In genomic region chr20:13121840-13122515, GRCh38 we compare ENCODE assay signal across 16 cellular contexts.
DNase-seq lines count a peak whose midpoint lies in the region; ATAC-seq and TF ChIP-seq lines count a peak whose summit lies in the region.
"Had no signal": no experiment of that assay in that cellular context is flagged by ENCODE, and none has a peak within 500 bp of the region (broad histone marks: within the 10 kb centered on the region; RNA-seq: fewer than 3 reads in every experiment).

No MANE protein-coding gene starts in this region.

- no peak overlapping the region for H3K27ac ChIP-seq in CD4-positive, alpha-beta T cell (ENCODE audit: low read depth, low read length)
- H3K27ac ChIP-seq: brain microvascular endothelial cell had no signal

- no peak overlapping the region for H3K27ac Mint-ChIP-seq in CD4-positive, alpha-beta T cell
- H3K27ac Mint-ChIP-seq in natural killer cell, result no peak overlapping the region
- H3K27ac Mint-ChIP-seq: activated CD4-positive, alpha-beta memory T cell treated with anti-CD3 and anti-CD28 coated beads, Interleukin-2, amount 10 ng/mL, durations not matched to agents 7 days and 5 days; IgD-negative memory B cell had no signal

- ATAC-seq in GM18499 (IDR thresholded peaks at IDR 0.05; ENCODE audit: insufficient read depth, unreplicated experiment), result peak; percentile 66
- peak; percentile 59 for ATAC-seq in GM19467 (IDR thresholded peaks at IDR 0.05; ENCODE audit: unreplicated experiment)
- ATAC-seq in HG02884 (IDR thresholded peaks at IDR 0.05; ENCODE audit: unreplicated experiment), result peak; percentile 89
- ATAC-seq in HG03520 (IDR thresholded peaks at IDR 0.05; ENCODE audit: unreplicated experiment), result peak; percentile 73
- ATAC-seq in CD4-positive, alpha-beta T cell (ENCODE audit: poor library complexity), result no peak
- ATAC-seq in natural killer cell, result no peak

- no peaks in the 10 kb centered on the region for H3K36me3 Mint-ChIP-seq in CD4-positive, alpha-beta T cell (ENCODE audit: low read depth)
- H3K36me3 Mint-ChIP-seq in natural killer cell, result no peaks in the 10 kb centered on the region
- H3K36me3 Mint-ChIP-seq: IgD-negative memory B cell had no signal

- no peaks in the 10 kb centered on the region for H3K27me3 Mint-ChIP-seq in CD4-positive, alpha-beta T cell
- no peaks in the 10 kb centered on the region for H3K27me3 Mint-ChIP-seq in natural killer cell (ENCODE audit: low read depth in 2 of 2)

- H3K9me3 ChIP-seq in CD4-positive, alpha-beta T cell (ENCODE audit: control insufficient read depth, low read length), result no peaks in the 10 kb centered on the region

- H3K27me3 ChIP-seq in CD4-positive, alpha-beta T cell (ENCODE audit: control insufficient read depth, insufficient read depth, low read length), result no peaks in the 10 kb centered on the region
- H3K27me3 ChIP-seq: brain microvascular endothelial cell had no signal

- H3K9me3 Mint-ChIP-seq in CD4-positive, alpha-beta T cell, result no peaks in the 10 kb centered on the region
- H3K9me3 Mint-ChIP-seq in natural killer cell, result no peaks in the 10 kb centered on the region
- H3K9me3 Mint-ChIP-seq: activated CD4-positive, alpha-beta memory T cell treated with anti-CD3 and anti-CD28 coated beads, Interleukin-2, amount 10 ng/mL, durations not matched to agents 7 days and 5 days; IgD-negative memory B cell had no signal

- DNase-seq in CD4-positive, alpha-beta T cell, result no peak
- DNase-seq in AG08396 (ENCODE audit: low spot score), result no peak
- DNase-seq in NCI-H510A treated with DMSO at 0.1 percent for 48 hours (lab: John Stamatoyannopoulos, UW), result no peak
- DNase-seq in natural killer cell, result no peak
- DNase-seq: activated CD4-positive, alpha-beta memory T cell treated with anti-CD3 and anti-CD28 coated beads, Interleukin-2, amount 10 ng/mL, durations not matched to agents 7 days and 5 days; activated gamma-delta T cell treated with Interleukin-2 at 50 U/mL for 16 hours; brain microvascular endothelial cell; effector CD8-positive, alpha-beta T cell; foreskin fibroblast; midbrain; NCI-H526 treated with DMSO at 0.1 percent for 48 hours had no signal

- POLR2A ChIA-PET in CD4-positive, alpha-beta T cell (lab: Charles Lee), result no interaction called here

- no peak overlapping the region for H3K4me3 Mint-ChIP-seq in CD4-positive, alpha-beta T cell
- H3K4me3 Mint-ChIP-seq in natural killer cell, result no peak overlapping the region
- H3K4me3 Mint-ChIP-seq: activated CD4-positive, alpha-beta memory T cell treated with anti-CD3 and anti-CD28 coated beads, Interleukin-2, amount 10 ng/mL, durations not matched to agents 7 days and 5 days; IgD-negative memory B cell had no signal

- TF ChIP-seq CTCF in CD4-positive, alpha-beta T cell (IDR thresholded peaks at IDR 0.05), result no peak
- TF ChIP-seq CTCF in natural killer cell (IDR thresholded peaks at IDR 0.05), result no peak

- intact Hi-C loops in CD4-positive, alpha-beta T cell (cut with DNase I, micrococcal nuclease), result no loop called here
- intact Hi-C loops in natural killer cell (cut with micrococcal nuclease), result no loop called here

- CTCF ChIA-PET in CD4-positive, alpha-beta T cell (lab: Charles Lee), result interaction anchor here (1.1 kb wide), 1 partner anchor 140 kb away, joined by 4 read pairs; no protein-coding TSS in a partner anchor

- H3K4me1 Mint-ChIP-seq in CD4-positive, alpha-beta T cell (ENCODE audit: low read depth), result no peaks in the 10 kb centered on the region
- H3K4me1 Mint-ChIP-seq in natural killer cell, result no peaks in the 10 kb centered on the region
- H3K4me1 Mint-ChIP-seq: activated CD4-positive, alpha-beta memory T cell treated with anti-CD3 and anti-CD28 coated beads, Interleukin-2, amount 10 ng/mL, durations not matched to agents 7 days and 5 days; IgD-negative memory B cell had no signal

Comparison
In these comparisons a context has a peak if more than half of its experiments do, and no peak if none do; other contexts are left out.
1. ATAC-seq: peak in GM18499 (single experiment), GM19467 (single experiment), HG02884 (single experiment) and HG03520 (single experiment); none in CD4-positive, alpha-beta T cell (single experiment) and natural killer cell (0 of 3).